In the genomic region with DNA sequence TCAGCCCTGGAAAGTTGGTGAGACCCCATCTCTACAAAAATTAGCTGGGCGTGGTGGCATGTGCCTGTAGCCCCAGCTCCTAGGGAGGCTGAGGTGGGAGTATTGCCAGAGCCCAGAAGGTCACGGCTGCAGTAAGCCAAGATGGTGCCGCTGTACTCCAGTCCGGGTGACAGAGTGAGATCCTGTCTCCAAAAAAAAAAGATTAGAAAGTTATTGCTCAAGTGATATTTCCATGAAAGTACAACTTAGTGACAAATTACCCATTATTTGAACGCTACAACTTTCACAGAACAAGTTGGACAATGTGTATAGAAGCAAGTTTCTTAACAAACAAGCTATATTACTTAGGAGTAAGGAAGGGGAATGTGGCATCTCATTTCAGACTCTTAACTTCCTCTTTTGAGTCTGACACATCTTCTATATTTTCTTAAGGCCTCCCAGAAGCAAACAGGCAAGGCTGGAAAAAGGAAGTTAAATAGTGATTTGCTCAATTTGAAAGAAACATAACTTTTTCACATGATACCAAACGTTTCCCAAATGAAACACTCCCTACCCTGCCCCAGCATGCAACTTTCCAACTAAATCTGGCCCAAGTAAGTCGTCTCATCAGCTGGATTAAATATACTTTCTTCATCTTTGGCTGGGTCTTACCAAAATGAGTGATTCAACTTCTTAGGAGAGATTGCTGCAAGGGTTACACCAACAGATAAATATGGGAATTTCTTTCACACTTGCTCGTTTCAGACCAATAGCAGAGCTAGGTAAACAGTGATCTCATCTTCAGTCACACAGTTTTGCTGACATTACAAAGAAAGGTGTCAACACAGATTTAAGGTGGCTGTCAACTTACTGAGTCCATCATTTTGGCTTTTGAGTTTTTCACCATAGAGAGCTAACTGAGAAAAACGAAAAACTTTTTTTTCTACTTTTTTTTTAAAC, we compare ENCODE assay signal across 1 cellular context.
TF ChIP-seq lines count a peak whose summit lies in the region.

No MANE protein-coding gene starts in this region.

TF ChIP-seq in K562, 482 proteins besides CTCF, POLR2A, EP300 and RAD21 (continued from another document and continues in another):
- TF ChIP-seq CHD7 (IDR thresholded peaks at IDR 0.05; ENCODE audit: low read depth, low read length), result no peak
- TF ChIP-seq, protein P1, sequence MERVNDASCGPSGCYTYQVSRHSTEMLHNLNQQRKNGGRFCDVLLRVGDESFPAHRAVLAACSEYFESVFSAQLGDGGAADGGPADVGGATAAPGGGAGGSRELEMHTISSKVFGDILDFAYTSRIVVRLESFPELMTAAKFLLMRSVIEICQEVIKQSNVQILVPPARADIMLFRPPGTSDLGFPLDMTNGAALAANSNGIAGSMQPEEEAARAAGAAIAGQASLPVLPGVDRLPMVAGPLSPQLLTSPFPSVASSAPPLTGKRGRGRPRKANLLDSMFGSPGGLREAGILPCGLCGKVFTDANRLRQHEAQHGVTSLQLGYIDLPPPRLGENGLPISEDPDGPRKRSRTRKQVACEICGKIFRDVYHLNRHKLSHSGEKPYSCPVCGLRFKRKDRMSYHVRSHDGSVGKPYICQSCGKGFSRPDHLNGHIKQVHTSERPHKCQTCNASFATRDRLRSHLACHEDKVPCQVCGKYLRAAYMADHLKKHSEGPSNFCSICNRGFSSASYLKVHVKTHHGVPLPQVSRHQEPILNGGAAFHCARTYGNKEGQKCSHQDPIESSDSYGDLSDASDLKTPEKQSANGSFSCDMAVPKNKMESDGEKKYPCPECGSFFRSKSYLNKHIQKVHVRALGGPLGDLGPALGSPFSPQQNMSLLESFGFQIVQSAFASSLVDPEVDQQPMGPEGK (CRISPR knock-in tag; IDR thresholded peaks at IDR 0.05; ENCODE audit: borderline replicate concordance), result no peak
- TF ChIP-seq, protein P2, sequence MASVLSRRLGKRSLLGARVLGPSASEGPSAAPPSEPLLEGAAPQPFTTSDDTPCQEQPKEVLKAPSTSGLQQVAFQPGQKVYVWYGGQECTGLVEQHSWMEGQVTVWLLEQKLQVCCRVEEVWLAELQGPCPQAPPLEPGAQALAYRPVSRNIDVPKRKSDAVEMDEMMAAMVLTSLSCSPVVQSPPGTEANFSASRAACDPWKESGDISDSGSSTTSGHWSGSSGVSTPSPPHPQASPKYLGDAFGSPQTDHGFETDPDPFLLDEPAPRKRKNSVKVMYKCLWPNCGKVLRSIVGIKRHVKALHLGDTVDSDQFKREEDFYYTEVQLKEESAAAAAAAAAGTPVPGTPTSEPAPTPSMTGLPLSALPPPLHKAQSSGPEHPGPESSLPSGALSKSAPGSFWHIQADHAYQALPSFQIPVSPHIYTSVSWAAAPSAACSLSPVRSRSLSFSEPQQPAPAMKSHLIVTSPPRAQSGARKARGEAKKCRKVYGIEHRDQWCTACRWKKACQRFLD (CRISPR knock-in tag; IDR thresholded peaks at IDR 0.05), result 0 out of 2 replicates have a peak, but pooled peaks have one; percentile 1
- TF ChIP-seq OTX1 (CRISPR knock-in tag; IDR thresholded peaks at IDR 0.05), result 0 out of 2 replicates have a peak, but pooled peaks have one; percentile 12
- no peak for TF ChIP-seq SIN3B (IDR thresholded peaks at IDR 0.05; ENCODE audit: low read depth)
- no peak for TF ChIP-seq EZH2 (IDR thresholded peaks at IDR 0.05; ENCODE audit: borderline replicate concordance, low read depth, low read length)
- no peak for TF ChIP-seq PTTG1 (tag; IDR thresholded peaks at IDR 0.05; ENCODE audit: low read depth)
- no peak for TF ChIP-seq ZNF551 (CRISPR knock-in tag; IDR thresholded peaks at IDR 0.05)
- TF ChIP-seq PTRF (tag; IDR thresholded peaks at IDR 0.05), result no peak
- TF ChIP-seq BCOR (IDR thresholded peaks at IDR 0.05), result no peak
- no peak for TF ChIP-seq TCF7 (IDR thresholded peaks at IDR 0.05; ENCODE audit: borderline replicate concordance)
- TF ChIP-seq ZNF23 (CRISPR knock-in tag; IDR thresholded peaks at IDR 0.05), result no peak
- no peak for TF ChIP-seq ZNF354B (CRISPR knock-in tag; IDR thresholded peaks at IDR 0.05)
- no peak for TF ChIP-seq ILF3 (IDR thresholded peaks at IDR 0.05; ENCODE audit: borderline replicate concordance)
- TF ChIP-seq, protein P3, sequence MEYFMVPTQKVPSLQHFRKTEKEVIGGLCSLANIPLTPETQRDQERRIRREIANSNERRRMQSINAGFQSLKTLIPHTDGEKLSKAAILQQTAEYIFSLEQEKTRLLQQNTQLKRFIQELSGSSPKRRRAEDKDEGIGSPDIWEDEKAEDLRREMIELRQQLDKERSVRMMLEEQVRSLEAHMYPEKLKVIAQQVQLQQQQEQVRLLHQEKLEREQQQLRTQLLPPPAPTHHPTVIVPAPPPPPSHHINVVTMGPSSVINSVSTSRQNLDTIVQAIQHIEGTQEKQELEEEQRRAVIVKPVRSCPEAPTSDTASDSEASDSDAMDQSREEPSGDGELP (CRISPR knock-in tag; IDR thresholded peaks at IDR 0.05; ENCODE audit: borderline replicate concordance), result no peak
- no peak for TF ChIP-seq HIVEP1 (CRISPR knock-in tag; IDR thresholded peaks at IDR 0.05)
- TF ChIP-seq MAFF (IDR thresholded peaks at IDR 0.05; ENCODE audit: low read length), result peak; percentile 53; the same call in 1 of the 2 replicates
- no peak for TF ChIP-seq RNF219 (CRISPR knock-in tag; IDR thresholded peaks at IDR 0.05)
- peak; percentile 27; the same call in 1 of the 2 replicates for TF ChIP-seq TEAD4 (IDR thresholded peaks at IDR 0.05; ENCODE audit: low read length)
- TF ChIP-seq TEAD4 (CRISPR knock-in tag; IDR thresholded peaks at IDR 0.05; ENCODE audit: borderline replicate concordance), result no peak
- TF ChIP-seq TRIM28 (IDR thresholded peaks at IDR 0.05), result no peak
- TF ChIP-seq TBP (optimal IDR thresholded peaks at IDR 0.05; ENCODE audit: low read depth, low read length), result no peak
- no peak for TF ChIP-seq SAP30 (IDR thresholded peaks at IDR 0.05; ENCODE audit: borderline replicate concordance, insufficient read depth, low read depth, low read length, poor library complexity, severe bottlenecking)
- TF ChIP-seq CBFA2T3 (IDR thresholded peaks at IDR 0.05), result no peak
- no peak for TF ChIP-seq CC2D1A (IDR thresholded peaks at IDR 0.05)
- TF ChIP-seq GABPB2 (CRISPR knock-in tag; conservative IDR thresholded peaks at IDR 0.05), result no peak
- 0 out of 4 replicates have a peak, but pooled peaks of 1 of the 2 experiments have one; percentile 12 for TF ChIP-seq TRIM24 (IDR thresholded peaks at IDR 0.05)
- TF ChIP-seq FOXJ2 (tag; IDR thresholded peaks at IDR 0.05), result 0 out of 2 replicates have a peak, but pooled peaks have one; percentile 48
- TF ChIP-seq, protein P4, sequence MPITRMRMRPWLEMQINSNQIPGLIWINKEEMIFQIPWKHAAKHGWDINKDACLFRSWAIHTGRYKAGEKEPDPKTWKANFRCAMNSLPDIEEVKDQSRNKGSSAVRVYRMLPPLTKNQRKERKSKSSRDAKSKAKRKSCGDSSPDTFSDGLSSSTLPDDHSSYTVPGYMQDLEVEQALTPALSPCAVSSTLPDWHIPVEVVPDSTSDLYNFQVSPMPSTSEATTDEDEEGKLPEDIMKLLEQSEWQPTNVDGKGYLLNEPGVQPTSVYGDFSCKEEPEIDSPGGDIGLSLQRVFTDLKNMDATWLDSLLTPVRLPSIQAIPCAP (CRISPR knock-in tag; IDR thresholded peaks at IDR 0.05; ENCODE audit: borderline replicate concordance), result no peak
- no peak for TF ChIP-seq BMI1 (IDR thresholded peaks at IDR 0.05; ENCODE audit: low read length)
- TF ChIP-seq ZNF584 (CRISPR knock-in tag; IDR thresholded peaks at IDR 0.05; ENCODE audit: low read depth), result peak; percentile 60; the same call in 1 of the 2 replicates
- no peak for TF ChIP-seq SMAD3 (CRISPR knock-in tag; conservative IDR thresholded peaks at IDR 0.05)
- TF ChIP-seq CREB1 (IDR thresholded peaks at IDR 0.05), result no peak
- TF ChIP-seq CREB1 (CRISPR knock-in tag; IDR thresholded peaks at IDR 0.05), result no peak
- TF ChIP-seq ZNF644 (tag; IDR thresholded peaks at IDR 0.05; ENCODE audit: low read depth), result peak; percentile 76; the same call in 1 of the 2 replicates
- TF ChIP-seq MYNN (IDR thresholded peaks at IDR 0.05), result no peak
- TF ChIP-seq MYNN (CRISPR knock-in tag; IDR thresholded peaks at IDR 0.05), result no peak
